In genomic region chr14:64757601-64758000, GRCh38 we compare ENCODE assay signal across 13 cellular contexts. TPM values are rescaled to one million over a fixed set of nuclear protein-coding genes. Genes with fewer than 3 reads are reported as not detected.
A peak's percentile ranks its signal among the peaks of the same experiment; 100 is the strongest.
DNase-seq lines count a peak whose midpoint lies in the region; ATAC-seq and TF ChIP-seq lines count a peak whose summit lies in the region.
"Had no signal": no experiment of that assay in that cellular context is flagged by ENCODE, and none has a peak within 500 bp of the region (broad histone marks: within the 10 kb centered on the region; RNA-seq: fewer than 3 reads in every experiment).

No MANE protein-coding gene starts in this region.

- no peaks in the 10 kb centered on the region for H3K36me3 Mint-ChIP-seq in endothelial cell (ENCODE audit: low read depth, unreplicated experiment)
- H3K36me3 Mint-ChIP-seq: naive B cell had no signal

- H3K18ac ChIP-seq in neuronal stem cell (ENCODE audit: low read length), result no peak overlapping the region

- no peak overlapping the region for H2BK15ac ChIP-seq in neuronal stem cell (ENCODE audit: low read length)

- H2BK5ac ChIP-seq in neuronal stem cell (ENCODE audit: low read length), result no peak overlapping the region

- H3K27me3 ChIP-seq in cardiac muscle cell (no peaks in the 10 kb centered on the region), foreskin keratinocyte (no peaks in the 10 kb centered on the region), neuronal stem cell (ENCODE audit: control insufficient read depth in 3 of 3, insufficient read depth in 3 of 3, low read depth in 1 of 3, low read length in 3 of 3) (peaks cover 0 to 37% (median 0%) of the 10 kb centered on the region in 3 experiments)
- H3K27me3 ChIP-seq: MG63 had no signal

- H3K4ac ChIP-seq in neuronal stem cell (ENCODE audit: low read length), result no peak overlapping the region

- H3K36me3 ChIP-seq in cardiac muscle cell (no peaks in the 10 kb centered on the region), neuronal stem cell (replicated peaks in 1 of 2; ENCODE audit: control insufficient read depth in 2 of 2, insufficient read depth in 2 of 2, low read length in 2 of 2) (no peaks in the 10 kb centered on the region)
- H3K36me3 ChIP-seq: MG63 had no signal

- H3K4me3 Mint-ChIP-seq in endothelial cell (ENCODE audit: unreplicated experiment), result no peak overlapping the region
- H3K4me3 Mint-ChIP-seq: HFFc6, naive B cell had no signal

- no peak overlapping the region for H3K4me2 ChIP-seq in neuronal stem cell (ENCODE audit: insufficient read depth, low read length, poor library complexity, severe bottlenecking)

- no peak overlapping the region for H3K27ac Mint-ChIP-seq in endothelial cell (ENCODE audit: unreplicated experiment)
- H3K27ac Mint-ChIP-seq: naive B cell had no signal

- no peak for ATAC-seq in foreskin keratinocyte

- peak overlapping the region; percentile 30 for H2AK5ac ChIP-seq in neuronal stem cell (ENCODE audit: low read depth, low read length)

- TF ChIP-seq CTCF in cardiac muscle cell (IDR thresholded peaks at IDR 0.05; ENCODE audit: low read depth, low read length) (no peak), foreskin keratinocyte (conservative IDR thresholded peaks at IDR 0.05) (no peak), endothelial cell (IDR thresholded peaks at IDR 0.05; ENCODE audit: unreplicated experiment) (no peak)

- no peak overlapping the region for H3K14ac ChIP-seq in neuronal stem cell (ENCODE audit: low read length)

- H4K91ac ChIP-seq in neuronal stem cell (ENCODE audit: low read depth, low read length, poor library complexity), result no peak overlapping the region

- H3K4me1 Mint-ChIP-seq in endothelial cell (ENCODE audit: unreplicated experiment), result peaks cover 4% of the 10 kb centered on the region
- H3K4me1 Mint-ChIP-seq: naive B cell had no signal

- no peak for DNase-seq in cardiac muscle cell (ENCODE audit: low read depth in 1 of 2, low spot score in 1 of 2)
- no peak for DNase-seq in cardiac septum (ENCODE audit: low spot score)
- DNase-seq in foreskin keratinocyte, result no peak
- DNase-seq in neuronal stem cell (ENCODE audit: low spot score), result no peak
- no peak for DNase-seq in NOMO-1 (lab: John Stamatoyannopoulos, UW; ENCODE audit: unreplicated experiment in 2 of 2)
- no peak for DNase-seq in T-helper 1 cell
- no peak for DNase-seq in cortex of kidney (lab: John Stamatoyannopoulos, UW)
- DNase-seq in endothelial cell (ENCODE audit: low spot score), result no peak
- DNase-seq: activated CD4-positive, CD25-positive, alpha-beta regulatory T cell; HFFc6; naive B cell; NCI-H2107 had no signal

- no CpG with 5 or more reads among the region's 3 CpGs for WGBS in neuronal stem cell (ENCODE audit: extremely low coverage in 2 of 2, insufficient read length in 2 of 2, insufficient replicate concordance in 1 of 2), 2 donors

- H3K27ac ChIP-seq in cardiac muscle cell, result peak overlapping the region; percentile 80
- H3K27ac ChIP-seq in foreskin keratinocyte, result peak overlapping the region; percentile 99
- H3K27ac ChIP-seq in neuronal stem cell (replicated peaks; ENCODE audit: low read length), result no peak overlapping the region

- intact Hi-C loops in cardiac septum (cut with DNase I), result no loop called here

- no peak overlapping the region for H2AFZ ChIP-seq in neuronal stem cell (ENCODE audit: low read length)

- peak overlapping the region; percentile 7 for H3K9ac ChIP-seq in neuronal stem cell (ENCODE audit: low read depth, low read length, poor library complexity)

- H3K9me3 ChIP-seq in cardiac muscle cell (ENCODE audit: low read depth) (no peaks in the 10 kb centered on the region), neuronal stem cell (replicated peaks in 1 of 2; ENCODE audit: control insufficient read depth in 2 of 2, insufficient read depth in 1 of 2, low read depth in 1 of 2, low read length in 2 of 2) (peaks cover 2 to 9% of the 10 kb centered on the region in 2 donors)
- H3K9me3 ChIP-seq: MG63 had no signal

- H2BK12ac ChIP-seq in neuronal stem cell (ENCODE audit: low read length), result no peak overlapping the region

- H3K9me3 Mint-ChIP-seq in endothelial cell (ENCODE audit: unreplicated experiment), result no peaks in the 10 kb centered on the region
- H3K9me3 Mint-ChIP-seq: HFFc6, naive B cell had no signal

- H4K8ac ChIP-seq in neuronal stem cell (ENCODE audit: low read depth, low read length), result no peak overlapping the region

- no peak overlapping the region for H2BK120ac ChIP-seq in neuronal stem cell (ENCODE audit: low read depth, low read length)

- H3K79me1 ChIP-seq in neuronal stem cell (ENCODE audit: low read depth, low read length), result no peaks in the 10 kb centered on the region

- H3K4me1 ChIP-seq in cardiac muscle cell (ENCODE audit: low read depth) (peaks cover 36% of the 10 kb centered on the region), foreskin keratinocyte (peaks cover 43% of the 10 kb centered on the region), neuronal stem cell (ENCODE audit: control insufficient read depth in 2 of 2, insufficient read depth in 1 of 2, low read depth in 1 of 2, low read length in 2 of 2) (peaks cover 4 to 11% of the 10 kb centered on the region in 2 donors)

- H3K23ac ChIP-seq in neuronal stem cell (ENCODE audit: low read depth, low read length, poor library complexity), result no peak overlapping the region

- H3K27me3 Mint-ChIP-seq in endothelial cell (ENCODE audit: unreplicated experiment), result peaks cover 11% of the 10 kb centered on the region

- no peak overlapping the region for H3K4me3 ChIP-seq in cardiac muscle cell
- H3K4me3 ChIP-seq in neuronal stem cell (ENCODE audit: low read length in 2 of 2), result no peak overlapping the region
- H3K4me3 ChIP-seq: MG63 had no signal

RNA-seq across cellular contexts. Expression of gene PLEKHG3, which starts 53.4 kb away (rescaled TPM):
- total RNA-seq in cardiac muscle cell (54.8 and 72.2 TPM in 2 replicates), cardiac septum (22.5 TPM), foreskin keratinocyte (84.7 and 99.7 TPM in 2 replicates), endothelial cell (ENCODE audit: unreplicated experiment) (31.4 TPM)
- polyA plus RNA-seq in cardiac muscle cell (17.7 and 19.2 TPM in 2 replicates), foreskin keratinocyte (41.3 and 47.0 TPM in 2 replicates)
- 66.9 TPM for polyA plus RNA-seq in neuronal stem cell (2013, experiment 1 of 2)
- 64.7 TPM for polyA plus RNA-seq in neuronal stem cell (2013, experiment 2 of 2)
